In genomic region chr3:138479355-138479964, GRCh38 we compare ENCODE assay signal across 8 cellular contexts. TPM values are rescaled to one million over a fixed set of nuclear protein-coding genes. Genes with fewer than 3 reads are reported as not detected.
DNase-seq lines count a peak whose midpoint lies in the region; ATAC-seq, FAIRE-seq and TF ChIP-seq lines count a peak whose summit lies in the region.

No MANE protein-coding gene starts in this region.

- no peak overlapping the region for H3K9ac ChIP-seq in IMR-90 (ENCODE audit: low read depth, low read length)

- no peaks in the 10 kb centered on the region for H4K20me1 ChIP-seq in IMR-90 (ENCODE audit: insufficient read depth, low read length)

- H3K9me3 ChIP-seq in IMR-90 (ENCODE audit: control insufficient read depth, insufficient read depth, low read length) (no peaks in the 10 kb centered on the region), pancreas (no peaks in the 10 kb centered on the region)

- H2AK5ac ChIP-seq in IMR-90 (ENCODE audit: low read depth, low read length), result no peak overlapping the region

- H3K4me1 ChIP-seq in IMR-90 (ENCODE audit: control insufficient read depth, insufficient read depth, low read length), result no peaks in the 10 kb centered on the region
- H3K4me1 ChIP-seq in pancreas, result no peaks in the 10 kb centered on the region

- H3K27ac Mint-ChIP-seq in activated CD8-positive, alpha-beta memory T cell treated with anti-CD3 and anti-CD28 coated beads, Interleukin-2, amount 10 ng/mL, durations not matched to agents 7 days and 5 days, result no peak overlapping the region

- H3K27me3 Mint-ChIP-seq in activated CD8-positive, alpha-beta memory T cell treated with anti-CD3 and anti-CD28 coated beads, Interleukin-2, amount 10 ng/mL, durations not matched to agents 7 days and 5 days, result peaks cover 21% of the 10 kb centered on the region

- POLR2A ChIA-PET in IMR-90 (lab: Charles Lee; ENCODE audit: unreplicated experiment), result no interaction called here

- FAIRE-seq in pancreas (lab: Jason Lieb, UNC) (no peak), GM12892 (lab: Jason Lieb, UNC) (no peak)

- no peak overlapping the region for H3K4ac ChIP-seq in IMR-90 (ENCODE audit: low read depth, low read length)

- ATAC-seq in activated CD8-positive, alpha-beta memory T cell treated with anti-CD3 and anti-CD28 coated beads, Interleukin-2, amount 10 ng/mL, durations not matched to agents 7 days and 5 days, result peak; percentile 58
- ATAC-seq in IMR-90 (ENCODE audit: low read depth), result peak; percentile 79
- peak in 3 of 4 donors; percentile 51 to 83 (median 69) for ATAC-seq in pancreas
- no peak for ATAC-seq in GM19452 (IDR thresholded peaks at IDR 0.05; ENCODE audit: unreplicated experiment)

- H3K27ac ChIP-seq in IMR-90 (ENCODE audit: insufficient read depth, low read length) (no peak overlapping the region), pancreas (no peak overlapping the region)

- no peak overlapping the region for H4K8ac ChIP-seq in IMR-90 (ENCODE audit: low read depth in 2 of 2, low read length in 2 of 2)

- H4K5ac ChIP-seq in IMR-90 (ENCODE audit: low read depth, low read length), result no peak overlapping the region

- no peak overlapping the region for H2BK15ac ChIP-seq in IMR-90 (ENCODE audit: low read depth, low read length)

- peak; percentile 72 for TF ChIP-seq RAD21 in IMR-90 (IDR thresholded peaks at IDR 0.05; ENCODE audit: low read length)

- H3K9me3 Mint-ChIP-seq in activated CD8-positive, alpha-beta memory T cell treated with anti-CD3 and anti-CD28 coated beads, Interleukin-2, amount 10 ng/mL, durations not matched to agents 7 days and 5 days (ENCODE audit: low read depth), result no peaks in the 10 kb centered on the region

- no peaks in the 10 kb centered on the region for H3K79me1 ChIP-seq in IMR-90 (ENCODE audit: low read depth in 1 of 2, low read length in 2 of 2)

- TF ChIP-seq CTCF in IMR-90 (conservative IDR thresholded peaks at IDR 0.05; ENCODE audit: low read depth, low read length) (peak; percentile 70), epithelial cell of proximal tubule (conservative IDR thresholded peaks at IDR 0.05; ENCODE audit: low read depth, low read length) (peak; percentile 96), pancreas (IDR thresholded peaks at IDR 0.05) (peak in 3 of 4 donors; percentile 45 to 56 (median 56))

- H3K36me3 ChIP-seq in IMR-90 (ENCODE audit: control insufficient read depth, insufficient read depth, low read length) (no peaks in the 10 kb centered on the region), pancreas (no peaks in the 10 kb centered on the region)

- H4K91ac ChIP-seq in IMR-90 (ENCODE audit: insufficient read depth, low read depth, low read length), result no peak overlapping the region

- H3K4me3 Mint-ChIP-seq in activated CD8-positive, alpha-beta memory T cell treated with anti-CD3 and anti-CD28 coated beads, Interleukin-2, amount 10 ng/mL, durations not matched to agents 7 days and 5 days, result no peak overlapping the region

- TF ChIP-seq POLR2A in IMR-90 (IDR thresholded peaks at IDR 0.05; ENCODE audit: low read depth, low read length) (no peak), GM12892 (IDR thresholded peaks at IDR 0.05; ENCODE audit: low read depth, low read length) (no peak)

- WGBS in IMR-90 (ENCODE audit: extremely low coverage in 2 of 2, insufficient read length in 1 of 2), 2 experiments, result no CpG with 5 or more reads among the region's 5 CpGs
- WGBS in pancreas, 2 donors, result 38 to 47% methylated on average over 5 of the region's 5 CpGs

- intact Hi-C loops in IMR-90 (cut with micrococcal nuclease) (loop anchor here (1.0 to 5.0 kb wide), 3 partner anchors 114 to 443 kb away; no protein-coding TSS in a partner anchor), pancreas (cut with DNase I) (no loop called here)

- CTCF ChIA-PET in activated CD8-positive, alpha-beta memory T cell treated with anti-CD3 and anti-CD28 coated beads, Interleukin-2, amount 10 ng/mL, durations not matched to agents 7 days and 5 days (lab: Charles Lee), result interaction anchor here (0.6 to 2.1 kb wide), 13 partner anchors 9 to 456 kb away, joined by 3 to 12 read pairs (median 4); partner anchors contain the start of gene CEP70
- CTCF ChIA-PET in IMR-90 (lab: Yijun Ruan, JAX), result interaction anchor here (0.5 to 1.8 kb wide), 20 partner anchors 8 to 444 kb away, joined by 3 to 12 read pairs (median 3); partner anchors contain the start of gene CEP70

- H2BK20ac ChIP-seq in IMR-90 (ENCODE audit: low read depth, low read length), result no peak overlapping the region

- in situ Hi-C loops in IMR-90 (cut with MboI; ENCODE audit: low sequenced_read_pairs), result no loop called here

- no peaks in the 10 kb centered on the region for H3K9me1 ChIP-seq in IMR-90 (ENCODE audit: insufficient read depth, low read length)

- dilution Hi-C loops in IMR-90 (cut with HindIII; ENCODE audit: low sequenced_read_pairs, unreplicated experiment), result no loop called here

- DNase-seq in activated CD8-positive, alpha-beta memory T cell treated with anti-CD3 and anti-CD28 coated beads, Interleukin-2, amount 10 ng/mL, durations not matched to agents 7 days and 5 days, result peak; percentile 62
- no peak for DNase-seq in activated CD8-positive, alpha-beta memory T cell treated with anti-CD3 and anti-CD28 coated beads, Interleukin-2, amount 50 U/mL, for 4 hours
- DNase-seq in IMR-90, result peak; percentile 46
- peak; percentile 44 for DNase-seq in RKO (ENCODE audit: low spot score)
- no peak for DNase-seq in epithelial cell of proximal tubule (ENCODE audit: low read depth)
- peak in 1 of 6 donors; percentile 45 for DNase-seq in pancreas
- no peak for DNase-seq in GM12892 (ENCODE audit: insufficient read length)

- no peaks in the 10 kb centered on the region for H3K27me3 ChIP-seq in IMR-90 (ENCODE audit: control insufficient read depth, insufficient read depth, low read length)
- H3K27me3 ChIP-seq in pancreas, result no peaks in the 10 kb centered on the region

- no peak overlapping the region for H3K23ac ChIP-seq in IMR-90 (ENCODE audit: low read depth, low read length)

- H3K4me3 ChIP-seq in IMR-90 (ENCODE audit: insufficient read depth, low read depth, low read length) (no peak overlapping the region), epithelial cell of proximal tubule (ENCODE audit: low read depth, low read length) (no peak overlapping the region), pancreas (no peak overlapping the region)

- no peak overlapping the region for H2BK5ac ChIP-seq in IMR-90 (ENCODE audit: low read depth, low read length, poor library complexity, severe bottlenecking)

- BruUV-seq in IMR-90 (replicated peaks; lab: Mats Ljungman, UMichigan), result no TSS peak

- H2BK120ac ChIP-seq in IMR-90 (ENCODE audit: low read depth, low read length), result no peak overlapping the region

- H3K36me3 Mint-ChIP-seq in activated CD8-positive, alpha-beta memory T cell treated with anti-CD3 and anti-CD28 coated beads, Interleukin-2, amount 10 ng/mL, durations not matched to agents 7 days and 5 days, result no peaks in the 10 kb centered on the region

- H3K56ac ChIP-seq in IMR-90 (ENCODE audit: extremely low read depth, insufficient read depth, low read length), result no peak overlapping the region

- H2AK9ac ChIP-seq in IMR-90 (replicated peaks; ENCODE audit: low read depth, low read length, poor library complexity), result no peak overlapping the region

- H2AFZ ChIP-seq in IMR-90 (replicated peaks; ENCODE audit: low read length, poor library complexity), result peak overlapping the region; percentile 69

- no peak overlapping the region for H3K14ac ChIP-seq in IMR-90 (replicated peaks; ENCODE audit: low read depth, low read length)

- H3K18ac ChIP-seq in IMR-90 (ENCODE audit: low read depth, low read length), result no peak overlapping the region

- no peak overlapping the region for H3K4me2 ChIP-seq in IMR-90 (ENCODE audit: low read depth, low read length)

- H3K4me1 Mint-ChIP-seq in activated CD8-positive, alpha-beta memory T cell treated with anti-CD3 and anti-CD28 coated beads, Interleukin-2, amount 10 ng/mL, durations not matched to agents 7 days and 5 days, result no peaks in the 10 kb centered on the region

TF ChIP-seq in IMR-90, 13 proteins besides CTCF, POLR2A, EP300 and RAD21:
- no peak for TF ChIP-seq ELK1 (IDR thresholded peaks at IDR 0.05; ENCODE audit: borderline replicate concordance, low read depth, low read length)
- TF ChIP-seq NFE2L2 (IDR thresholded peaks at IDR 0.05; ENCODE audit: low read depth, low read length), result no peak
- TF ChIP-seq SMC3 (IDR thresholded peaks at IDR 0.05; ENCODE audit: low read depth, low read length), result peak; percentile 55
- TF ChIP-seq FOS (IDR thresholded peaks at IDR 0.05; ENCODE audit: low read depth, low read length), result no peak
- TF ChIP-seq CHD1 (IDR thresholded peaks at IDR 0.05; ENCODE audit: low read depth, low read length), result no peak
- no peak for TF ChIP-seq USF2 (IDR thresholded peaks at IDR 0.05; ENCODE audit: low read depth, low read length)
- TF ChIP-seq RCOR1 (IDR thresholded peaks at IDR 0.05; ENCODE audit: insufficient replicate concordance, low read length), result no peak

RNA-seq across cellular contexts. Expression of gene ESYT3, which starts 45.0 kb away (rescaled TPM):
- total RNA-seq in activated CD8-positive, alpha-beta memory T cell treated with anti-CD3 and anti-CD28 coated beads, Interleukin-2, amount 10 ng/mL, durations not matched to agents 7 days and 5 days, result under 1 TPM; 0.23 to 0.26 TPM
- total RNA-seq in IMR-90 (2012; rRNA removed), result under 0.01 TPM in 2 replicates
- polyA plus RNA-seq in IMR-90 (2012; rRNA removed), result 0.02 and 0.03 TPM in 2 replicates
- 0.04 and 0.05 TPM in 2 replicates for polyA plus RNA-seq in IMR-90 (2012; cell fraction: cytosol; rRNA removed)
- 0.25 and 0.32 TPM in 2 replicates for polyA plus RNA-seq in IMR-90 (2012; cell fraction: nucleus; rRNA removed; ENCODE audit: low replicate concordance)
- 0.87 and 2.2 TPM in 2 replicates for total RNA-seq in epithelial cell of proximal tubule
- 1 to 10 TPM in 4 of 6 donors, under 1 TPM in 2; 0.95 to 2.8 (median 1.4) TPM for total RNA-seq in pancreas
- polyA plus RNA-seq in pancreas, result 1 to 10 TPM; 1.2 to 2.1 TPM
- not detected for polyA plus RNA-seq in GM12892 (2012; ENCODE audit: missing spikeins)

Comparison
In these comparisons a context has a peak if more than half of its experiments do, and no peak if none do; other contexts are left out.
1. DNase-seq: peak in activated CD8-positive, alpha-beta memory T cell treated with anti-CD3 and anti-CD28 coated beads, Interleukin-2, amount 10 ng/mL, durations not matched to agents 7 days and 5 days (single experiment), IMR-90 (single experiment) and RKO (single experiment); none in activated CD8-positive, alpha-beta memory T cell treated with anti-CD3 and anti-CD28 coated beads, Interleukin-2, amount 50 U/mL, for 4 hours (single experiment), epithelial cell of proximal tubule (single experiment) and GM12892 (single experiment).
2. Peak in every context shown above with its lines, with median percentiles within 50 percentile points of each other: CTCF ChIP-seq.